ENCODE assay signal across 5 cellular contexts in the genomic region with DNA sequence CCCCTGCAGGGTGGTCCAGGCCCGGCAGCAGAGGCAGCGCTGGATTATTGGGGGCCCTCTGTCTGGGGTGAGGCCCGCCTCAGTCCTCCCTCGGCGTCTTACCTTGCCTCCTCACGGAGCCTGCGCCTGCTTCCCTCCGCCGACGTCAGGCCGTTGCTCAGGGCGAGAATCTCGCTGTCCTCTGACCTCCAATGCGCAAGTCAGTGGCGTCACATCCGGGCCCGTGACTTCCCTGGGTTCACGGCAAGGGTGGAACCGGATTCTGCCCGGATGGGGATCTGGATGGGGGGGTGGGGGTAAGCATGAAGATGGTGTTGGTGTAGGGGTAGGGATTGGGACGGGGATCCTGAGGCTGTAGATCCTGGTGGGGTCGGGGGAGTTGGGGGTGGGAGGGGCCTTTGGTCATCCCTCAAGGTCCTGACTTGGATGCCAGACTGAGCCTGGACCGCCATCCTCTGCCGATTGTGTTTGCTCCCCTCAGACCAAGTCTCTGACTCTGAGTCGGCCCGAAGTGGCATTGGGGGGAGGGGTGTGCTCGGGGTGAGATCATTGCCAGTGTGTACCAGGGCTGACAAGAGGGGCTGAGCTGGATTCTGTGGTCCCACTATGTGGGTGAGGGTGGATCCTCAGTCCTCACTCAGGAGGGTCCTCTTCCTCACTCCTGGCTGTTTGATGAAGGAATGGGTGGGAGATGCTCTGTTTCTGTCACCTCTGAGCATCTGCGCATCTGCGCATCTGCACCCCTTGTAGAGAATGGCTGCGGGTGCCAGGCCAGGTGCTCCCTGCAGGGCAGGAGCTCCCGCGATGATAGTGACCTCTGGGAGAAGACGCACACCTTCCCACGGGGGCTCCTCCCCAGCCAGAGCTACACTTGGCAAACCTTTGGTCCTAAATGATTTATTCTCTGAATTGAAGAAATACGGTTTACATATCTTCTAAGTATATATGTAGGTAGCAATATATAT. TPM values are rescaled to one million over a fixed set of nuclear protein-coding genes. Genes with fewer than 3 reads are reported as not detected.
"Had no signal": no experiment of that assay in that cellular context is flagged by ENCODE, and none has a peak within 500 bp of the region (broad histone marks: within the 10 kb centered on the region; RNA-seq: fewer than 3 reads in every experiment).

A gene with protein sequence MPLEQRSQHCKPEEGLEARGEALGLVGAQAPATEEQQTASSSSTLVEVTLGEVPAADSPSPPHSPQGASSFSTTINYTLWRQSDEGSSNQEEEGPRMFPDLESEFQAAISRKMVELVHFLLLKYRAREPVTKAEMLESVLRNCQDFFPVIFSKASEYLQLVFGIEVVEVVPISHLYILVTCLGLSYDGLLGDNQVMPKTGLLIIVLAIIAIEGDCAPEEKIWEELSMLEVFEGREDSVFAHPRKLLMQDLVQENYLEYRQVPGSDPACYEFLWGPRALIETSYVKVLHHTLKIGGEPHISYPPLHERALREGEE (minus strand): TSS at position 157 of the 965 bp plus-strand sequence. CDS start 2,479 bp downstream, outside the sequence.

RNA-seq across cellular contexts. Expression of the gene that starts here (rescaled TPM):
- total RNA-seq: PC-3; Right ventricle myocardium superior; SJSA1; T-helper 1 cell treated with Interleukin-12 subunit alpha and Interleukin-12 subunit beta and Interleukin-4 antibody, amounts not matched to agents 30 ng/mL and 1 ng/mL, for 36 hours; T-helper 17 cell had no signal
